ENCODE assay signal across 13 cellular contexts in the genomic region with DNA sequence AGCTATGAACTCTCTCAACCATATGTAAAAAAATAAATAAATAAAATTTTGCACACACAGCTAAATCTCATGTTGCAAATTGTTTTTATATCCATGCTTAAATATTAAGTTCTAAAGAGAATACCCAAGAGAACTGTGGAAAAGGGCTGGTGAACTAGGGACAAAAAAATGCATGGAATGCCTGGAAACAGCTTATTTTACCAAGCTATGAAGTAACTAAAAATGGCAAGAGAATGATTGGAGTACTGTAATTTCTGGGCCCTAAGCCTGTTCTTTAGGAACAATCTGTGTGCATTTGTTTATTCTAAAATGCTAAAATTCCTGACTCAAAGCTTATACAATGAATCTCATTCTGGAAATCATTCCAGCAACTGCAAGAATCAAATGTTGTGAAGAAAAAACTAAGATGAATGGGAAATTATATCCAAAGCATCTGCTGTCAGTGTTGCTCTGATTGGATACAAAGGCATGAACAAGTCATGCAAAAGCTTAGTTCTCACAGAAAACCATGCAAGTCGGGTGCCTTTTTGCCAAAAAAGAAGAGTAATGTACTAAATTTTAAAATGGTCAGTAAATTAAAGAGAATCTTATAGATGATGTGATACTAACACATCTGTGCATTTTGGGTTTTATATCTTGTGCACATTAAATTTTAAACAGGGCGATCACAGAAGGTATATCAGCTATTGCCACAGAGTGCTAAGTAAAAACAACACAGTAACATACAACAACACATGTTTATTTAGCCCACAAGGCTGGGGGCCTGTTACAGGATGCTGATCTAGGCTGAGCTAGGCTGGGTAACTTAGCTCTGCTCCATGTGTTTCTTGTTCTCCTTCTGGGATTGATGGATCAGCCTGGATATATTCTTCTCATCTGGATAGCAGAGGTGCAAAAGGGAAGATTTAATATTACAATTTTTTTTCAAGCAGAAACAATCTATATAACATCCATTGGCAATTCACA.
DNase-seq lines count a peak whose midpoint lies in the region; ATAC-seq and TF ChIP-seq lines count a peak whose summit lies in the region.
"Had no signal": no experiment of that assay in that cellular context is flagged by ENCODE, and none has a peak within 500 bp of the region (broad histone marks: within the 10 kb centered on the region; RNA-seq: fewer than 3 reads in every experiment).

No MANE protein-coding gene starts in this region.

- no peak overlapping the region for H3K4me3 ChIP-seq in A673 (ENCODE audit: low read depth, low read length, poor library complexity, severe bottlenecking)
- H3K4me3 ChIP-seq: BLaER1 had no signal

- H3K27me3 ChIP-seq in A673 (replicated peaks; ENCODE audit: insufficient read depth, low read depth, low read length, poor library complexity): no peaks in the 10 kb centered on the region
- H3K27me3 ChIP-seq: BLaER1 had no signal

- no TSS peak for BruUV-seq in A673 (replicated peaks; lab: Mats Ljungman, UMichigan)

- DNase-seq in A673 (ENCODE audit: low spot score) (peak; percentile 22), HFFc6 (peak; percentile 81), lung microvascular endothelial cell (ENCODE audit: low read depth in 2 of 2) (peak; percentile 54 to 58), DMS79 treated with DMSO at 0.1 percent for 48 hours (lab: John Stamatoyannopoulos, UW) (no peak), GOT3 (lab: John Stamatoyannopoulos, UW) (no peak), C1 segment of cervical spinal cord (lab: John Stamatoyannopoulos, UW) (no peak)
- DNase-seq: H7, KBM-7, NCI-H2107 had no signal

- H3K9me3 Mint-ChIP-seq in HFFc6 (no peaks in the 10 kb centered on the region), brain (no peaks in the 10 kb centered on the region)

- H3K4me1 ChIP-seq in A673 (ENCODE audit: insufficient read depth, low read length, poor library complexity, severe bottlenecking): peaks cover 8% of the 10 kb centered on the region
- H3K4me1 ChIP-seq: BLaER1 had no signal

- no peaks in the 10 kb centered on the region for H3K27me3 Mint-ChIP-seq in HFFc6 (ENCODE audit: insufficient read depth)
- H3K27me3 Mint-ChIP-seq in brain: no peaks in the 10 kb centered on the region

- H3K4me1 Mint-ChIP-seq in HFFc6 (ENCODE audit: low read depth): peaks cover 63% of the 10 kb centered on the region
- peaks cover 43% of the 10 kb centered on the region for H3K4me1 Mint-ChIP-seq in brain

- H3K27ac Mint-ChIP-seq in HFFc6: peak overlapping the region; percentile 76
- peak overlapping the region in 4 of 5 experiments; percentile 2 to 77 (median 44) for H3K27ac Mint-ChIP-seq in brain

- intact Hi-C loops in A673 (cut with micrococcal nuclease; ENCODE audit: unreplicated experiment): no loop called here

- POLR2A ChIA-PET in A673 (lab: Charles Lee; ENCODE audit: low non-redundant PET): no interaction called here

- H3K4me3 Mint-ChIP-seq in HFFc6 (peak overlapping the region; percentile 17), brain (peak overlapping the region in 2 of 5 experiments; percentile 12 to 22)

- TF ChIP-seq CTCF in A673 (conservative IDR thresholded peaks at IDR 0.05; ENCODE audit: low read depth, low read length) (no peak), HFFc6 (IDR thresholded peaks at IDR 0.05) (no peak), brain (conservative IDR thresholded peaks at IDR 0.05) (no peak)

- no peak for ATAC-seq in GM18511 (IDR thresholded peaks at IDR 0.05; ENCODE audit: unreplicated experiment)
- ATAC-seq: Panc1 had no signal

- no peak overlapping the region for H3K27ac ChIP-seq in A673 (ENCODE audit: low read depth, low read length, poor library complexity, severe bottlenecking)
- H3K27ac ChIP-seq: BLaER1 had no signal

- H3K9me3 ChIP-seq in A673 (ENCODE audit: low read depth, low read length, poor library complexity, severe bottlenecking): no peaks in the 10 kb centered on the region
- H3K9me3 ChIP-seq: BLaER1 had no signal

- CTCF ChIA-PET in A673 (lab: Charles Lee): no interaction called here

- H3K36me3 Mint-ChIP-seq in HFFc6 (ENCODE audit: low read depth) (peaks cover 15% of the 10 kb centered on the region), brain (no peaks in the 10 kb centered on the region)

- H3K36me3 ChIP-seq in A673 (ENCODE audit: insufficient read depth, low read length, poor library complexity, severe bottlenecking): no peaks in the 10 kb centered on the region
- H3K36me3 ChIP-seq: BLaER1 had no signal

Comparison
In these comparisons a context has a peak if more than half of its experiments do, and no peak if none do; other contexts are left out.
1. DNase-seq: peak in A673 (single experiment), HFFc6 (single experiment) and lung microvascular endothelial cell (2 of 2); none in DMS79 treated with DMSO at 0.1 percent for 48 hours (single experiment), GOT3 (single experiment) and C1 segment of cervical spinal cord (0 of 14).